ENCODE assay signal across 17 cellular contexts in the genomic region with DNA sequence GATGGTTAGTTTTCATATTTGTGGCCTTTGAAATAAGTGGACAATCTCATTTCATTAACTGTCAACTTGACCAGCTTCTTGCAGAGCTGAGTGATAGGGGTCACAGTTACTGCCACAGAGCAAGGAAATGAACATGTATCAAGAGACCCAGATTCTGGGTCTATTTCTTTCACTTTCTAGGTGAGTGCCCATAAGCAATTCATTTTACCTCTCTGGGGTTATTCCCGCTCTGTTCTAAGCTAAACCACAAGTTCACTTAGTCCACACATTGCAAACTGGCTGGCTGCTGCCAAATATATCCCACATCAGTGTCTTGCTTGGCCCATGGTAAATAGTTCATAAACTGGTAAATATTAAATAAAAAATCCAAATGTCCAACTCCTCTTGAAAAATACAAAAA. TPM values are rescaled to one million over a fixed set of nuclear protein-coding genes. Genes with fewer than 3 reads are reported as not detected.
DNase-seq lines count a peak whose midpoint lies in the region; ATAC-seq and TF ChIP-seq lines count a peak whose summit lies in the region.
"Had no signal": no experiment of that assay in that cellular context is flagged by ENCODE, and none has a peak within 500 bp of the region (broad histone marks: within the 10 kb centered on the region; RNA-seq: fewer than 3 reads in every experiment).

No MANE protein-coding gene starts in this region.

- H2AFZ ChIP-seq in osteoblast (ENCODE audit: low read length), result no peak overlapping the region

- H3K4me2 ChIP-seq in osteoblast (ENCODE audit: insufficient read depth, low read length), result no peak overlapping the region
- H3K4me2 ChIP-seq: A549 had no signal

- no peaks in the 10 kb centered on the region for H3K9me3 ChIP-seq in osteoblast (ENCODE audit: low read depth, low read length)
- H3K9me3 ChIP-seq: A549, Caco-2, MG63 had no signal

- no peaks in the 10 kb centered on the region for H3K36me3 ChIP-seq in osteoblast (ENCODE audit: insufficient read depth, low read length)
- H3K36me3 ChIP-seq: MG63 had no signal

- DNase-seq in NOMO-1 (lab: John Stamatoyannopoulos, UW; ENCODE audit: unreplicated experiment in 2 of 2), result no peak
- no peak for DNase-seq in osteoblast (ENCODE audit: insufficient read length, low spot score, missing footprints)
- DNase-seq: Caco-2, MG63, NCI-H1105, NCI-H187, NCI-H774, T-cell had no signal

- no peak overlapping the region for H3K27ac ChIP-seq in osteoblast (ENCODE audit: low read depth, low read length)
- H3K27ac ChIP-seq: A549, SK-N-MC had no signal

- ATAC-seq in GM18520 (IDR thresholded peaks at IDR 0.05; ENCODE audit: unreplicated experiment) (peak; percentile 88), GM19324 (IDR thresholded peaks at IDR 0.05; ENCODE audit: low FRiP score, unreplicated experiment) (peak; percentile 55), HG02610 (IDR thresholded peaks at IDR 0.05; ENCODE audit: unreplicated experiment) (peak; percentile 80), HG03565 (IDR thresholded peaks at IDR 0.05; ENCODE audit: unreplicated experiment) (peak; percentile 59), GM19467 (IDR thresholded peaks at IDR 0.05; ENCODE audit: unreplicated experiment) (no peak)
- ATAC-seq: A549, T-cell had no signal

- H3K79me2 ChIP-seq in osteoblast (ENCODE audit: insufficient read depth, low read length), result no peaks in the 10 kb centered on the region

- no peak overlapping the region for H3K4me3 ChIP-seq in osteoblast (ENCODE audit: insufficient read depth, low read length)
- H3K4me3 ChIP-seq: A549, MG63, SK-N-MC had no signal

- TF ChIP-seq CTCF in osteoblast (IDR thresholded peaks at IDR 0.05; ENCODE audit: extremely low read depth, low read depth, low read length), result no peak

- no peaks in the 10 kb centered on the region for H3K27me3 ChIP-seq in osteoblast (ENCODE audit: insufficient read depth, low read length)
- H3K27me3 ChIP-seq: MG63 had no signal

- H3K4me1 ChIP-seq in osteoblast (ENCODE audit: insufficient read depth, low read length), result no peaks in the 10 kb centered on the region
- H3K4me1 ChIP-seq: A549, Caco-2 had no signal

- no peaks in the 10 kb centered on the region for H4K20me1 ChIP-seq in osteoblast (ENCODE audit: insufficient read depth, low read length)

RNA-seq across cellular contexts. Expression of a gene that starts 29.9 kb away (rescaled TPM):
- total RNA-seq in osteoblast, result not detected in 2 replicates
- total RNA-seq: Caco-2, H4, NCI-H460, T-cell had no signal
